19 cellular contexts compared by ENCODE assay signal in the genomic region with DNA sequence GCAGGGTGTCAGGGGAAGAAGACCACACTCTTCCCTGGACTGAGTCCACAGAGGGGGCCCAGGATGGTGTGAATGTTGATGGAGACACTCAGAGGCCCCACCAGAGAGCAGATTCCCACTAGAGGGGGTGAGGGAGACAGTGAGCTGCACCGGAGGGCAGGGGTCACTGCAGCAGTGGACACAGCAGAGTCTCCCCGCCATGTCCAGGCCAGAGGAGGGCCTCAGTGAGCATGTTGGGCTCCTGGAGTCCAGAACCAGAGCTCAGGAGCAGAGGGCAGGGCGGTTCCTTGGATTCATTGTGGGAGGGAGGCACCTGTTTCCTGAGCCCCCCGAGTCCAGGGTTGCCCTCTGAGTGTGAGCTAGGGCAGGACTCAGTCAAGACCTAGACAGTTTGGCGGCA. TPM values are rescaled to one million over a fixed set of nuclear protein-coding genes. Genes with fewer than 3 reads are reported as not detected.
"Had no signal": no experiment of that assay in that cellular context is flagged by ENCODE, and none has a peak within 500 bp of the region (broad histone marks: within the 10 kb centered on the region; RNA-seq: fewer than 3 reads in every experiment).

No MANE protein-coding gene starts in this region.

- H3K4me3 Mint-ChIP-seq: activated CD4-positive, alpha-beta T cell treated with anti-CD3 and anti-CD28 coated beads for 36 hours; activated naive CD8-positive, alpha-beta T cell; natural killer cell; stimulated activated naive CD8-positive, alpha-beta T cell treated with anti-CD3 and anti-CD28 coated beads, Interleukin-15, amount 100 ng/mL, for 72 hours; type B pancreatic cell had no signal

- H3K27ac Mint-ChIP-seq: activated CD4-positive, alpha-beta T cell treated with anti-CD3 and anti-CD28 coated beads for 36 hours; activated naive CD8-positive, alpha-beta T cell; natural killer cell; type B pancreatic cell had no signal

- H3K27me3 Mint-ChIP-seq: activated CD4-positive, alpha-beta T cell treated with anti-CD3 and anti-CD28 coated beads for 36 hours had no signal

- H3K9me3 ChIP-seq: esophagus muscularis mucosa had no signal

- FAIRE-seq: colon, islet of Langerhans had no signal

- H3K4me3 ChIP-seq: esophagus muscularis mucosa, hepatocyte, lung had no signal

- ATAC-seq: activated CD4-positive, alpha-beta T cell treated with anti-CD3 and anti-CD28 coated beads for 36 hours; natural killer cell; stimulated activated naive CD8-positive, alpha-beta T cell treated with anti-CD3 and anti-CD28 coated beads, Interleukin-15, amount 100 ng/mL, for 72 hours had no signal

- H3K4me1 Mint-ChIP-seq: activated CD4-positive, alpha-beta T cell treated with anti-CD3 and anti-CD28 coated beads for 36 hours; stimulated activated naive CD8-positive, alpha-beta T cell treated with anti-CD3 and anti-CD28 coated beads, Interleukin-15, amount 100 ng/mL, for 72 hours had no signal

- H3K27ac ChIP-seq: esophagus muscularis mucosa, hepatocyte had no signal

- H3K36me3 Mint-ChIP-seq: activated naive CD8-positive, alpha-beta T cell; natural killer cell; type B pancreatic cell had no signal

- H3K9me3 Mint-ChIP-seq: natural killer cell; stimulated activated naive CD8-positive, alpha-beta T cell treated with anti-CD3 and anti-CD28 coated beads, Interleukin-15, amount 100 ng/mL, for 72 hours; type B pancreatic cell had no signal

- H2AFZ ChIP-seq: hepatocyte had no signal

- H3K4me2 ChIP-seq: hepatocyte had no signal

- H3K79me2 ChIP-seq: hepatocyte had no signal

- H3K27me3 ChIP-seq: hepatocyte had no signal

- H3K36me3 ChIP-seq: esophagus muscularis mucosa had no signal

- DNase-seq: activated CD4-positive, alpha-beta T cell treated with anti-CD3 and anti-CD28 coated beads for 36 hours; activated CD4-positive, alpha-beta T cell treated with anti-CD3 and anti-CD28 coated beads, Interleukin-2, amount 50 U/mL, for 48 hours; activated T-cell treated with anti-CD3 and anti-CD28 coated beads for 4 hours; natural killer cell; stimulated activated CD4-positive, alpha-beta T cell treated with anti-CD3 and anti-CD28 coated beads, Interleukin-2, amount 100 ng/mL, for 48 hours; stimulated activated naive CD8-positive, alpha-beta T cell treated with anti-CD3 and anti-CD28 coated beads, Interleukin-15, amount 100 ng/mL, for 72 hours; SW 1271; T-helper 2 cell had no signal

RNA-seq across cellular contexts. Expression of a gene that starts 1.8 kb away (rescaled TPM):
- total RNA-seq: activated CD4-positive, alpha-beta T cell treated with anti-CD3 and anti-CD28 coated beads for 36 hours; cardiac septum; esophagus muscularis mucosa; fibroblast of villous mesenchyme; hepatocyte; lung; natural killer cell; skeletal muscle tissue; temporal lobe had no signal
- polyA plus RNA-seq: hepatocyte, lung had no signal

RNA-seq across cellular contexts. Expression of a gene that starts 22.5 kb away (rescaled TPM):
- total RNA-seq: activated CD4-positive, alpha-beta T cell treated with anti-CD3 and anti-CD28 coated beads for 36 hours; cardiac septum; esophagus muscularis mucosa; fibroblast of villous mesenchyme; hepatocyte; lung; natural killer cell; skeletal muscle tissue; temporal lobe had no signal
- polyA plus RNA-seq: hepatocyte, lung had no signal

RNA-seq across cellular contexts. Expression of a gene that starts 26.3 kb away (rescaled TPM):
- total RNA-seq: activated CD4-positive, alpha-beta T cell treated with anti-CD3 and anti-CD28 coated beads for 36 hours; cardiac septum; esophagus muscularis mucosa; fibroblast of villous mesenchyme; hepatocyte; lung; natural killer cell; skeletal muscle tissue; temporal lobe had no signal
- polyA plus RNA-seq: hepatocyte had no signal

RNA-seq across cellular contexts. Expression of a gene that starts 40.6 kb away (rescaled TPM):
- total RNA-seq: activated CD4-positive, alpha-beta T cell treated with anti-CD3 and anti-CD28 coated beads for 36 hours; cardiac septum; esophagus muscularis mucosa; fibroblast of villous mesenchyme; hepatocyte; lung; natural killer cell; temporal lobe had no signal
- polyA plus RNA-seq: hepatocyte, lung had no signal

RNA-seq across cellular contexts. Expression of a gene that starts 44.0 kb away (rescaled TPM):
- total RNA-seq: activated CD4-positive, alpha-beta T cell treated with anti-CD3 and anti-CD28 coated beads for 36 hours; cardiac septum; esophagus muscularis mucosa; fibroblast of villous mesenchyme; hepatocyte; natural killer cell; skeletal muscle tissue had no signal
